In the genomic region with DNA sequence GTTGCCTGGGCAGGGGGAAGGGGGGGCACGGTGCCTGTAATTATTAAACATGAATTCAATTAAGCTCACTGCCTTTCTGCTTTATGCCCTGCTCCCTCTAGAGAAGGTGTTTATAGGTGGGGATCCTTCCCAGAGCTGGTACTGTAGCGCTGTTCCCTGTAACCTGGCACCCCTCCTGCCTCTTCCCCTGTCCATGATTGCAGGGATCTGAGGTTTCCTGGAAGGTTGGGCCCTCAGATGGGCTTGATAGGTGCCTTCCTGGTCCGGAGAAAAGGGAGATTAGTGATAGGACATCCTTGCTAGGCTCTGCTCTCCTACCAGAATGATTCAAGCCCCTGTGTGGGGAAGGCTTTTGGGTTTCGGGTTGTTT, we compare ENCODE assay signal across 8 cellular contexts. TPM values are rescaled to one million over a fixed set of nuclear protein-coding genes. Genes with fewer than 3 reads are reported as not detected.
DNase-seq lines count a peak whose midpoint lies in the region; ATAC-seq and TF ChIP-seq lines count a peak whose summit lies in the region.

No MANE protein-coding gene starts in this region.

- H3K4me1 ChIP-seq in BE2C (peaks cover 27% of the 10 kb centered on the region), iPS-20b (ENCODE audit: insufficient read depth, low read length) (peaks cover 15% of the 10 kb centered on the region; the same call in 1 of the 2 replicates), subcutaneous abdominal adipose tissue (ENCODE audit: control insufficient read depth in 5 of 5, insufficient read depth in 5 of 5, low read length in 5 of 5) (peaks cover 8 to 55% (median 38%) of the 10 kb centered on the region in 5 donors)

- H3K27me3 ChIP-seq in BE2C (no peaks in the 10 kb centered on the region), iPS-20b (ENCODE audit: insufficient read depth, low read length) (no peaks in the 10 kb centered on the region), subcutaneous abdominal adipose tissue (ENCODE audit: control insufficient read depth in 5 of 5, insufficient read depth in 4 of 5, low read length in 5 of 5) (no peaks in the 10 kb centered on the region)

- H3K4me3 ChIP-seq in BE2C (ENCODE audit: low read depth, low read length) (peak overlapping the region; percentile 77), WI38 (ENCODE audit: low read depth, low read length) (peak overlapping the region; percentile 66), iPS-20b (ENCODE audit: low read length) (peak overlapping the region; percentile 93), subcutaneous abdominal adipose tissue (ENCODE audit: low read depth in 1 of 5, low read length in 5 of 5) (peak overlapping the region; percentile 31 to 80 (median 74))

- H3K9ac ChIP-seq in iPS-20b (ENCODE audit: low read depth, low read length) (peak overlapping the region; percentile 45; the same call in 1 of the 2 replicates), subcutaneous abdominal adipose tissue (ENCODE audit: low read length in 5 of 5) (peak overlapping the region in 4 of 5 donors; percentile 63 to 87 (median 79))

- TF ChIP-seq CTCF in BE2C (IDR thresholded peaks at IDR 0.05; ENCODE audit: low read depth, low read length) (no peak; the same call in 1 of the 2 replicates), WI38 (IDR thresholded peaks at IDR 0.05; ENCODE audit: low read depth, low read length) (no peak)

- peak; percentile 6 for ATAC-seq in HG02571 (IDR thresholded peaks at IDR 0.05; ENCODE audit: unreplicated experiment)
- ATAC-seq in HG03571 (IDR thresholded peaks at IDR 0.05; ENCODE audit: unreplicated experiment): no peak

- H3K36me3 ChIP-seq in BE2C (peaks cover 53% of the 10 kb centered on the region), iPS-20b (ENCODE audit: insufficient read depth, low read depth, low read length) (peaks cover 47% of the 10 kb centered on the region), subcutaneous abdominal adipose tissue (ENCODE audit: control insufficient read depth in 5 of 5, insufficient read depth in 5 of 5, low read length in 5 of 5) (peaks cover 0 to 50% (median 48%) of the 10 kb centered on the region in 5 donors)

- H3K9me3 ChIP-seq in BE2C (no peaks in the 10 kb centered on the region), iPS-20b (ENCODE audit: insufficient read depth, low read depth, low read length) (no peaks in the 10 kb centered on the region), subcutaneous abdominal adipose tissue (ENCODE audit: control insufficient read depth in 5 of 5, low read length in 5 of 5) (no peaks in the 10 kb centered on the region)

- H3K27ac ChIP-seq in iPS-20b (ENCODE audit: low read length) (peak overlapping the region; percentile 64), subcutaneous abdominal adipose tissue (ENCODE audit: low read depth, low read length) (peak overlapping the region; percentile 98)

- DNase-seq in BE2C: no peak
- DNase-seq in amniotic stem cell (lab: John Stamatoyannopoulos, UW): no peak
- DNase-seq in activated CD4-positive, alpha-beta T cell treated with anti-CD3 and anti-CD28 coated beads for 1 hour: no peak

RNA-seq across cellular contexts. Expression of gene FAM131A, which starts 2.1 kb away (rescaled TPM):
- polyA plus RNA-seq in BE2C (2012; ENCODE audit: insufficient read depth, insufficient read length, low read depth): 36.2 TPM

RNA-seq across cellular contexts. Expression of gene EIF4G1, which starts 20.9 kb away (rescaled TPM):
- 549 TPM for polyA plus RNA-seq in BE2C (2012; ENCODE audit: insufficient read depth, insufficient read length, low read depth)

RNA-seq across cellular contexts. Expression of gene CLCN2, which starts 26.1 kb away (rescaled TPM):
- polyA plus RNA-seq in BE2C (2012; ENCODE audit: insufficient read depth, insufficient read length, low read depth): 12.2 TPM

RNA-seq across cellular contexts. Expression of gene POLR2H, which starts 26.2 kb away (rescaled TPM):
- 242 TPM for polyA plus RNA-seq in BE2C (2012; ENCODE audit: insufficient read depth, insufficient read length, low read depth)

RNA-seq across cellular contexts. Expression of gene PSMD2, which starts 36.2 kb away (rescaled TPM):
- 356 TPM for polyA plus RNA-seq in BE2C (2012; ENCODE audit: insufficient read depth, insufficient read length, low read depth)
